9 cellular contexts compared by ENCODE assay signal in the genomic region with DNA sequence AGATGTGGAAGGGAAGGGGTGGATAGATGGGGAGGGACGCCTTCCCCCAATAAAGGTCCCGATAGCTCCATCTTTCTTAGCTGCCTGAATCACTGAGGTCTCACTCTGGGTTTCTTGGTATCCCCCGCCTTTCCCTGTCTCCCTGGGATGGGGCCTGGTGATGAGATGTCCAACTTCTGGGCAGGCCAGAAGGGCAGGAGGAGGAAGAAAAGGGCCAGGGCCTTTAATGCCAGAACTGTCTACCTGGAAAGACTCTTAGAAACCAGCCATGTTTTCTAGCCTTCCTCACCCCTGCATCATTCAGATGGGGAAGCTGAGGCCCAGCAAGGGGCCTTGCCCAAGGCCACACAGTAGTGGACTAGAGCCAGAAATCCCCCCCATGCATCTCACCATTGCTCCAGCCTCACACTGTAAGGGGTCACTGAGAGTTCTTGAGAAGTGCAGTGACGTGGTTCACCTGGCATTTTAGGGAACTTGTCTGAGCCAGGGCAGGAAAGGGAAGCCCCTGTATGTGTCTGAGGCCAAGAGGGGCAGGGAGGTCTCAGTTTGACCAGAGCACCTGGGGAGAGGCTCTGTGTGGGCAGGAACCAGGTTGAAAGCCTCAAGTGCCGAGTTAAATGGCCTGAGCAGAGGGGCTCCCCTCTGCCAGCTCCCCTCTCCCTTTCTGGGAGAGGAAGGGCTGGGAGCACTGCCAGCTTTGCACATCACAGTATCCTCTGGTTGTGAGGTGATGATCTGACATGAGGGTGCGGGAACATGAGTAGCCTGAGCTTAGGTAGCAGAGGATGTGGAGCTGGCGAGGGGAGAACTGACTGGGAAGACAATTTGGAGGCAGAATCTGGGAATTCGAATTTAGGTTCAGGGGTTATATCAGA. TPM values are rescaled to one million over a fixed set of nuclear protein-coding genes. Genes with fewer than 3 reads are reported as not detected.
DNase-seq lines count a peak whose midpoint lies in the region; ATAC-seq and TF ChIP-seq lines count a peak whose summit lies in the region.
"Had no signal": no experiment of that assay in that cellular context is flagged by ENCODE, and none has a peak within 500 bp of the region (broad histone marks: within the 10 kb centered on the region; RNA-seq: fewer than 3 reads in every experiment).

No MANE protein-coding gene starts in this region.

- TF ChIP-seq CTCF in MCF 10A (IDR thresholded peaks at IDR 0.05; ENCODE audit: unreplicated experiment) (no peak), mammary epithelial cell (conservative IDR thresholded peaks at IDR 0.05 in 1 of 2, IDR thresholded peaks at IDR 0.05 in 1 of 2; ENCODE audit: extremely low read depth in 1 of 2, insufficient read depth in 1 of 2, low read depth in 1 of 2, low read length in 2 of 2) (no peak), coronary artery (IDR thresholded peaks at IDR 0.05) (no peak), vagina (IDR thresholded peaks at IDR 0.05) (no peak)

- H3K4me2 ChIP-seq in mammary epithelial cell (ENCODE audit: insufficient read depth, low read depth, low read length), result no peak overlapping the region

- DNase-seq in MCF 10A (ENCODE audit: unreplicated experiment) (no peak), mammary epithelial cell (no peak), coronary artery (ENCODE audit: low spot score) (no peak), naive B cell (peak; percentile 42), vagina (ENCODE audit: extremely low spot score in 2 of 2) (no peak), HuH-7.5 (ENCODE audit: low spot score) (no peak)
- no peak for DNase-seq in activated CD4-positive, alpha-beta T cell treated with anti-CD3 and anti-CD28 coated beads for 4 hours
- no peak for DNase-seq in stimulated activated effector memory CD8-positive, alpha-beta T cell treated with anti-CD3 and anti-CD28 coated beads, Interleukin-12 subunit alpha, Interleukin-12 subunit beta, amount 100 ng/mL, for 72 hours (ENCODE audit: low spot score in 2 of 2)
- DNase-seq: NCI-H146 had no signal

- no peak for TF ChIP-seq POLR2A in vagina (IDR thresholded peaks at IDR 0.05)

- H3K27ac Mint-ChIP-seq in MCF 10A (ENCODE audit: low read depth, unreplicated experiment), result peak overlapping the region; percentile 84
- peak overlapping the region; percentile 77 to 98 (median 92) for H3K27ac Mint-ChIP-seq in naive B cell
- no peak overlapping the region for H3K27ac Mint-ChIP-seq in stimulated activated effector memory CD8-positive, alpha-beta T cell treated with anti-CD3 and anti-CD28 coated beads, Interleukin-12 subunit alpha, Interleukin-12 subunit beta, amount 100 ng/mL, for 72 hours

- H3K4me3 Mint-ChIP-seq in MCF 10A (ENCODE audit: unreplicated experiment), result no peak overlapping the region
- H3K4me3 Mint-ChIP-seq in naive B cell, result peak overlapping the region in 7 of 8 donors; percentile 28 to 87 (median 52)
- no peak overlapping the region for H3K4me3 Mint-ChIP-seq in stimulated activated effector memory CD8-positive, alpha-beta T cell treated with anti-CD3 and anti-CD28 coated beads, Interleukin-12 subunit alpha, Interleukin-12 subunit beta, amount 100 ng/mL, for 72 hours

- intact Hi-C loops in MCF 10A (cut with micrococcal nuclease), result no loop called here
- intact Hi-C loops in mammary epithelial cell (cut with micrococcal nuclease), result no loop called here
- intact Hi-C loops in vagina (cut with DNase I), result no loop called here

- H2AFZ ChIP-seq in mammary epithelial cell (ENCODE audit: low read depth, low read length), result no peak overlapping the region

- H3K4me1 ChIP-seq in mammary epithelial cell (ENCODE audit: insufficient read depth, low read length) (peaks cover 38% of the 10 kb centered on the region), vagina (peaks cover 97% of the 10 kb centered on the region)

- in situ Hi-C loops in mammary epithelial cell (cut with MboI; ENCODE audit: low sequenced_read_pairs in 2 of 2), result no loop called here

- H3K27ac ChIP-seq in mammary epithelial cell (ENCODE audit: insufficient read depth, low read depth, low read length), result no peak overlapping the region
- peak overlapping the region; percentile 98 to 99 for H3K27ac ChIP-seq in coronary artery
- peak overlapping the region; percentile 90 for H3K27ac ChIP-seq in vagina

- 83% methylated on average over 7 of the region's 8 CpGs for WGBS in mammary epithelial cell (ENCODE audit: low coverage, missing lambda C conversion rate)

- POLR2A ChIA-PET in MCF 10A (lab: Yijun Ruan, JAX), result interaction anchor here (0.7 to 1.0 kb wide), 2 partner anchors 12 to 13 kb away, joined by 3 to 4 read pairs; no protein-coding TSS in a partner anchor

- no peaks in the 10 kb centered on the region for H3K27me3 ChIP-seq in mammary epithelial cell (ENCODE audit: insufficient read depth, low read length)
- no peaks in the 10 kb centered on the region for H3K27me3 ChIP-seq in vagina

- no peaks in the 10 kb centered on the region for H3K9me3 ChIP-seq in mammary epithelial cell (replicated peaks; ENCODE audit: insufficient read depth, low read length)
- no peaks in the 10 kb centered on the region for H3K9me3 ChIP-seq in vagina

- H3K36me3 Mint-ChIP-seq in MCF 10A (ENCODE audit: insufficient read depth, unreplicated experiment) (peaks cover 18% of the 10 kb centered on the region), naive B cell (no peaks in the 10 kb centered on the region)
- no peaks in the 10 kb centered on the region for H3K36me3 Mint-ChIP-seq in stimulated activated effector memory CD8-positive, alpha-beta T cell treated with anti-CD3 and anti-CD28 coated beads, Interleukin-12 subunit alpha, Interleukin-12 subunit beta, amount 100 ng/mL, for 72 hours

- no TSS peak for BruUV-seq in MCF 10A (replicated peaks; lab: Mats Ljungman, UMichigan)
- BruUV-seq in mammary epithelial cell (replicated peaks; lab: Mats Ljungman, UMichigan), result no TSS peak

- H3K4me3 ChIP-seq in mammary epithelial cell (replicated peaks in 1 of 3; ENCODE audit: insufficient read depth in 1 of 3, low read depth in 2 of 3, low read length in 3 of 3) (no peak overlapping the region), coronary artery (peak overlapping the region; percentile 54), vagina (no peak overlapping the region)

- peaks cover 5% of the 10 kb centered on the region for H3K4me1 Mint-ChIP-seq in MCF 10A (ENCODE audit: insufficient read depth, unreplicated experiment)
- peaks cover 19 to 21% (median 21%) of the 10 kb centered on the region in 3 donors for H3K4me1 Mint-ChIP-seq in naive B cell
- H3K4me1 Mint-ChIP-seq in stimulated activated effector memory CD8-positive, alpha-beta T cell treated with anti-CD3 and anti-CD28 coated beads, Interleukin-12 subunit alpha, Interleukin-12 subunit beta, amount 100 ng/mL, for 72 hours, result peaks cover 5% of the 10 kb centered on the region

- H3K9me3 Mint-ChIP-seq in MCF 10A (ENCODE audit: unreplicated experiment) (no peaks in the 10 kb centered on the region), naive B cell (no peaks in the 10 kb centered on the region)
- H3K9me3 Mint-ChIP-seq in stimulated activated effector memory CD8-positive, alpha-beta T cell treated with anti-CD3 and anti-CD28 coated beads, Interleukin-12 subunit alpha, Interleukin-12 subunit beta, amount 100 ng/mL, for 72 hours, result no peaks in the 10 kb centered on the region

- dilution Hi-C loops in mammary epithelial cell (cut with HindIII; ENCODE audit: low sequenced_read_pairs), result no loop called here

- no peak overlapping the region for H3K9ac ChIP-seq in mammary epithelial cell (ENCODE audit: insufficient read depth, low read length)

- CTCF ChIA-PET in MCF 10A (lab: Yijun Ruan, JAX), result interaction anchor here (0.7 to 2.4 kb wide), 4 partner anchors 12 to 29 kb away, joined by 3 to 19 read pairs (median 5); no protein-coding TSS in a partner anchor
- CTCF ChIA-PET in mammary epithelial cell (lab: Charles Lee; ENCODE audit: low non-redundant PET), result no interaction called here

- H4K20me1 ChIP-seq in mammary epithelial cell (ENCODE audit: insufficient read depth, low read length), result no peaks in the 10 kb centered on the region

- H3K27me3 Mint-ChIP-seq in MCF 10A (ENCODE audit: insufficient read depth, unreplicated experiment) (no peaks in the 10 kb centered on the region), naive B cell (peaks cover 14 to 26% (median 15%) of the 10 kb centered on the region in 3 donors)

- peak; percentile 94 to 95 for ATAC-seq in naive B cell (ENCODE audit: low read depth in 2 of 2)
- no peak for ATAC-seq in stimulated activated effector memory CD8-positive, alpha-beta T cell treated with anti-CD3 and anti-CD28 coated beads, Interleukin-12 subunit alpha, Interleukin-12 subunit beta, amount 100 ng/mL, for 72 hours

- peaks cover 59% of the 10 kb centered on the region for H3K79me2 ChIP-seq in mammary epithelial cell (ENCODE audit: insufficient read depth, low read length)

- H3K36me3 ChIP-seq in mammary epithelial cell (ENCODE audit: insufficient read depth, low read length), result peaks cover 3% of the 10 kb centered on the region
- no peaks in the 10 kb centered on the region for H3K36me3 ChIP-seq in vagina

RNA-seq across cellular contexts. Expression of a gene that starts 14.3 kb away (rescaled TPM):
- total RNA-seq in MCF 10A (2022), result 27.6 and 29.3 TPM in 2 replicates
- total RNA-seq in mammary epithelial cell, result 10 to 100 TPM; 19.5 to 25.4 TPM
- 12.1 TPM for polyA plus RNA-seq in mammary epithelial cell
- 17.2 TPM for polyA minus RNA-seq in mammary epithelial cell
- polyA plus RNA-seq in naive B cell (ENCODE audit: low read depth in 6 of 6), result not detected
- 32.9 TPM for total RNA-seq in vagina

RNA-seq across cellular contexts. Expression of a gene that starts 50.2 kb away (rescaled TPM):
- total RNA-seq in MCF 10A (2022) (not detected in 2 replicates), mammary epithelial cell (under 1 TPM; under 0.01 to 0.28 TPM), vagina (2.0 TPM)
- polyA plus RNA-seq in mammary epithelial cell (0.46 TPM), naive B cell (ENCODE audit: low read depth in 6 of 6) (not detected)
- not detected for polyA minus RNA-seq in mammary epithelial cell

RNA-seq across cellular contexts. Expression of a gene that starts 53.9 kb away (rescaled TPM):
- 5.8 and 8.4 TPM in 2 replicates for total RNA-seq in MCF 10A (2022)
- 10 to 100 TPM in 1 of 2 donors, 1 to 10 TPM in 1; 4.5 to 10.2 TPM for total RNA-seq in mammary epithelial cell
- 5.1 TPM for polyA plus RNA-seq in mammary epithelial cell
- 8.6 TPM for polyA minus RNA-seq in mammary epithelial cell
- 10 to 100 TPM; 16.3 to 35.1 (median 21.2) TPM for polyA plus RNA-seq in naive B cell (ENCODE audit: low read depth in 6 of 6)
- total RNA-seq in vagina, result 6.1 TPM

Comparison
In these comparisons a context has a peak if more than half of its experiments do, and no peak if none do; other contexts are left out.
1. H3K4me3 Mint-ChIP-seq: peak in naive B cell (7 of 8); none in MCF 10A (single experiment) and stimulated activated effector memory CD8-positive, alpha-beta T cell treated with anti-CD3 and anti-CD28 coated beads, Interleukin-12 subunit alpha, Interleukin-12 subunit beta, amount 100 ng/mL, for 72 hours (single experiment).